ENCODE assay signal across 21 cellular contexts in genomic region chr6:161917645-161918044, GRCh38.
DNase-seq lines count a peak whose midpoint lies in the region; TF ChIP-seq lines count a peak whose summit lies in the region.
"Had no signal": no experiment of that assay in that cellular context is flagged by ENCODE, and none has a peak within 500 bp of the region (broad histone marks: within the 10 kb centered on the region; RNA-seq: fewer than 3 reads in every experiment).

No MANE protein-coding gene starts in this region.

- DNase-seq in DMS53 (lab: John Stamatoyannopoulos, UW), result peak; percentile 14
- no peak for DNase-seq in DMS53 treated with DMSO at 0.1 percent for 48 hours (lab: John Stamatoyannopoulos, UW; ENCODE audit: unreplicated experiment)
- DNase-seq in NCI-H1105 (lab: John Stamatoyannopoulos, UW), result peak; percentile 78
- DNase-seq in astrocyte of the cerebellum (ENCODE audit: low read depth), result no peak
- DNase-seq in stimulated activated naive CD4-positive, alpha-beta T cell treated with Interleukin-2 at 50 U/mL for 16 hours (lab: John Stamatoyannopoulos, UW), result no peak
- DNase-seq in NCI-H345 treated with DMSO at 0.1 percent for 48 hours (lab: John Stamatoyannopoulos, UW; ENCODE audit: unreplicated experiment), result no peak
- DNase-seq in COLO668 (lab: John Stamatoyannopoulos, UW; ENCODE audit: unreplicated experiment), result no peak
- DNase-seq: 8988T; activated CD4-positive, CD25-positive, alpha-beta regulatory T cell treated with anti-CD3 and anti-CD28 coated beads, Interleukin-2, amount 50 U/mL, for 72 hours; activated effector memory CD4-positive, alpha-beta T cell treated with anti-CD3 and anti-CD28 coated beads, Interleukin-2, amount 50 U/mL, for 16 hours; body of pancreas; CD4-positive, CD25-positive, alpha-beta regulatory T cell; dorsolateral prefrontal cortex; GOT3; hypothalamus; left colon; NCI-H526 treated with DMSO at 0.1 percent for 48 hours; T-helper 2 cell had no signal

- H3K36me3 Mint-ChIP-seq in nephron (ENCODE audit: low read depth), result no peaks in the 10 kb centered on the region
- H3K36me3 Mint-ChIP-seq: stimulated activated memory B cell treated with anti-CD40 and anti-IgM and Interleukin-4, amounts not matched to agents 10 μg/mL and 1 μg/mL and 100 μg/mL, for 72 hours had no signal

- no peak overlapping the region for H3K27ac Mint-ChIP-seq in nephron
- H3K27ac Mint-ChIP-seq: CD4-positive, CD25-positive, alpha-beta regulatory T cell; stimulated activated memory B cell treated with anti-CD40 and anti-IgM and Interleukin-4, amounts not matched to agents 10 μg/mL and 1 μg/mL and 100 μg/mL, for 72 hours had no signal

- no peak overlapping the region for H3K4me3 Mint-ChIP-seq in nephron
- H3K4me3 Mint-ChIP-seq: CD4-positive, CD25-positive, alpha-beta regulatory T cell; stimulated activated memory B cell treated with anti-CD40 and anti-IgM and Interleukin-4, amounts not matched to agents 10 μg/mL and 1 μg/mL and 100 μg/mL, for 72 hours had no signal

- TF ChIP-seq CTCF in astrocyte of the cerebellum (IDR thresholded peaks at IDR 0.05; ENCODE audit: low read depth, low read length, missing control alignments), result peak; percentile 36
- TF ChIP-seq CTCF in nephron (IDR thresholded peaks at IDR 0.05; ENCODE audit: unreplicated experiment in 3 of 3), result peak in 2 of 3 experiments; percentile 19 to 26

- no peaks in the 10 kb centered on the region for H3K27me3 Mint-ChIP-seq in nephron (ENCODE audit: low read depth)
- H3K27me3 Mint-ChIP-seq: CD4-positive, CD25-positive, alpha-beta regulatory T cell; stimulated activated memory B cell treated with anti-CD40 and anti-IgM and Interleukin-4, amounts not matched to agents 10 μg/mL and 1 μg/mL and 100 μg/mL, for 72 hours had no signal

- H3K4me1 Mint-ChIP-seq in nephron, result peaks cover 5% of the 10 kb centered on the region
- H3K4me1 Mint-ChIP-seq: CD4-positive, CD25-positive, alpha-beta regulatory T cell; stimulated activated memory B cell treated with anti-CD40 and anti-IgM and Interleukin-4, amounts not matched to agents 10 μg/mL and 1 μg/mL and 100 μg/mL, for 72 hours had no signal

- in situ Hi-C loops in astrocyte of the cerebellum (cut with HindIII; ENCODE audit: low sequenced_read_pairs), result no loop called here

- H3K4me3 ChIP-seq in astrocyte of the cerebellum (ENCODE audit: low read depth, low read length), result no peak overlapping the region
- H3K4me3 ChIP-seq: body of pancreas, smooth muscle cell had no signal

- no peaks in the 10 kb centered on the region for H3K9me3 Mint-ChIP-seq in nephron
- H3K9me3 Mint-ChIP-seq: CD4-positive, CD25-positive, alpha-beta regulatory T cell; stimulated activated memory B cell treated with anti-CD40 and anti-IgM and Interleukin-4, amounts not matched to agents 10 μg/mL and 1 μg/mL and 100 μg/mL, for 72 hours had no signal

Comparison
In these comparisons a context has a peak if more than half of its experiments do, and no peak if none do; other contexts are left out.
1. DNase-seq: peak in DMS53 (single experiment) and NCI-H1105 (single experiment); none in DMS53 treated with DMSO at 0.1 percent for 48 hours (single experiment), astrocyte of the cerebellum (single experiment), stimulated activated naive CD4-positive, alpha-beta T cell treated with Interleukin-2 at 50 U/mL for 16 hours (single experiment), NCI-H345 treated with DMSO at 0.1 percent for 48 hours (single experiment) and COLO668 (single experiment).